ENCODE assay signal across 7 cellular contexts in the genomic region with DNA sequence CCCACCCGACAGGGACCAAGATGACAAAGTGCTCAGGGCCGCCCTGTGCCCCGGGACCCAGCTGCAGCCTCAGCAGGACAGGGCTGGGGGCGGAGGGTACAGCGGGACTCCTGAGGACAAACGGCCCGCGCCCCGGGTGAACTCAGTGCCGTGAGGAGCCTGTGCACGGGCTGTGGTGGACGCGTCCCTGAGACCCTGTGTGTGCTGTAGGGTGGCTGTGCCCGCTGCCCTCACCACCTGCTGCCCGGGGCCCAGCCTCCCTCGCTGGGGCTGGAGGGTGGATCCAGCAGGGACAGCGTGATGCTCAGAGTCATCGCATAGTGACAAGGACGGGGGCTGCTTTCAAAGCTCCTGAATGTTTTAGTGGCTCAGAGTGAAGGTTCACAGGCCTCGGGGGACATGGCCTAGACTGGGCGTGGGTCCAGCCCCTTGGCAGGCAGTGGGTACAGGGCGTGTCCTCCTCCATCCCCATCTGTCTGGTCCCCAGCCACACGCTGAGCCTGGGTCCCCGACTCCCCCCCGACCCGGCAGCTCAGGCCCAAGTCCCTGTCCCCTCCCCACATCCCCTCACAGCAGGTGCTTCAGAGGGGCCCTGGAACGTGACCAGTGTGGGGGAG.
DNase-seq lines count a peak whose midpoint lies in the region; ATAC-seq and TF ChIP-seq lines count a peak whose summit lies in the region.
"Not testable (repeated sequence)": the region's sequence is repeated elsewhere in the genome, so short reads cannot be mapped to it uniquely, and the experiment has no call there.

No MANE protein-coding gene starts in this region.

- not testable (repeated sequence) for H2AFZ ChIP-seq in OCI-LY7 (ENCODE audit: low read length)

- not testable (repeated sequence) for H3K27ac Mint-ChIP-seq in activated CD8-positive, alpha-beta memory T cell treated with anti-CD3 and anti-CD28 coated beads, Interleukin-2, amount 10 ng/mL, durations not matched to agents 7 days and 5 days

- H3K4me2 ChIP-seq in OCI-LY7 (ENCODE audit: low read length): peak overlapping the region; percentile 37

- H3K27ac ChIP-seq in OCI-LY7 (ENCODE audit: low read depth, low read length, poor library complexity, severe bottlenecking): peak overlapping the region; percentile 76
- H3K27ac ChIP-seq in heart left ventricle, lower lobe of right lung: not testable (repeated sequence)
- H3K27ac ChIP-seq in spleen: peak overlapping the region in 7 of 8 donors; percentile 52 to 89 (median 77)

- H3K36me3 ChIP-seq in OCI-LY7 (ENCODE audit: insufficient read depth, low read length); heart left ventricle; lower lobe of right lung; spleen: not testable (repeated sequence)

- H3K4me3 ChIP-seq in GM12865 (ENCODE audit: low read depth, low read length): peak overlapping the region; percentile 54
- not testable (repeated sequence) for H3K4me3 ChIP-seq in OCI-LY7 (ENCODE audit: low read depth, low read length, poor library complexity, severe bottlenecking); heart left ventricle; lower lobe of right lung; spleen

- H3K36me3 Mint-ChIP-seq in activated CD8-positive, alpha-beta memory T cell treated with anti-CD3 and anti-CD28 coated beads, Interleukin-2, amount 10 ng/mL, durations not matched to agents 7 days and 5 days: not testable (repeated sequence)

- ATAC-seq in HG02798 (IDR thresholded peaks at IDR 0.05; ENCODE audit: poor library complexity, unreplicated experiment) (peak; percentile 12), heart left ventricle (peak; percentile 39 to 46 (median 42)), lower lobe of right lung (peak; percentile 39 to 41)
- peak; percentile 16 for ATAC-seq in activated CD8-positive, alpha-beta memory T cell treated with anti-CD3 and anti-CD28 coated beads, Interleukin-2, amount 10 ng/mL, durations not matched to agents 7 days and 5 days

- H4K20me1 ChIP-seq in OCI-LY7 (ENCODE audit: insufficient read depth, low read length): not testable (repeated sequence)

- CTCF ChIA-PET in OCI-LY7 (lab: Charles Lee; ENCODE audit: unreplicated experiment); activated CD8-positive, alpha-beta memory T cell treated with anti-CD3 and anti-CD28 coated beads, Interleukin-2, amount 10 ng/mL, durations not matched to agents 7 days and 5 days (lab: Charles Lee): not testable (repeated sequence)

- 80 to 90% (median 85%) methylated on average over 9 to 17 of the region's 27 CpGs for WGBS in heart left ventricle, 4 donors
- WGBS in spleen, 5 donors: 54 to 76% (median 72%) methylated on average over 3 to 16 of the region's 27 CpGs

- peaks cover 14% of the 10 kb centered on the region for H3K27me3 Mint-ChIP-seq in activated CD8-positive, alpha-beta memory T cell treated with anti-CD3 and anti-CD28 coated beads, Interleukin-2, amount 10 ng/mL, durations not matched to agents 7 days and 5 days

- H3K79me2 ChIP-seq in OCI-LY7 (ENCODE audit: insufficient read depth, low read depth, low read length): peaks cover 24% of the 10 kb centered on the region; the same call in 1 of the 2 replicates

- not testable (repeated sequence) for TF ChIP-seq POLR2A in heart left ventricle (IDR thresholded peaks at IDR 0.05); spleen (IDR thresholded peaks at IDR 0.05)

- peaks cover 0 to 13% (median 0%) of the 10 kb centered on the region in 9 donors for H3K27me3 ChIP-seq in heart left ventricle
- H3K27me3 ChIP-seq in lower lobe of right lung (ENCODE audit: low read depth); spleen (replicated peaks in 1 of 7): not testable (repeated sequence)

- not testable (repeated sequence) for H3K9me3 Mint-ChIP-seq in activated CD8-positive, alpha-beta memory T cell treated with anti-CD3 and anti-CD28 coated beads, Interleukin-2, amount 10 ng/mL, durations not matched to agents 7 days and 5 days (ENCODE audit: low read depth)

- H3K4me1 ChIP-seq in OCI-LY7 (ENCODE audit: insufficient read depth, low read length, poor library complexity, severe bottlenecking) (peaks cover 77% of the 10 kb centered on the region), spleen (peaks cover 0 to 14% (median 0%) of the 10 kb centered on the region in 6 donors)
- H3K4me1 ChIP-seq in heart left ventricle, lower lobe of right lung: not testable (repeated sequence)

- intact Hi-C loops in OCI-LY7 (cut with micrococcal nuclease; ENCODE audit: unreplicated experiment); lower lobe of right lung (cut with DNase I); spleen (cut with DNase I; ENCODE audit: low total_unique reads): not testable (repeated sequence)
- intact Hi-C loops in heart left ventricle (cut with DNase I): loop anchor here in 1 of 10 donors (10.0 kb wide), 1 partner anchor 236 kb away; no protein-coding TSS in a partner anchor

- not testable (repeated sequence) for H3K4me3 Mint-ChIP-seq in activated CD8-positive, alpha-beta memory T cell treated with anti-CD3 and anti-CD28 coated beads, Interleukin-2, amount 10 ng/mL, durations not matched to agents 7 days and 5 days

- H3K9me3 ChIP-seq in OCI-LY7 (ENCODE audit: low read length); heart left ventricle; lower lobe of right lung; spleen: not testable (repeated sequence)

- TF ChIP-seq CTCF in GM12865 (IDR thresholded peaks at IDR 0.05; ENCODE audit: insufficient read depth, low read depth, low read length, missing control alignments); OCI-LY7 (conservative IDR thresholded peaks at IDR 0.05; ENCODE audit: low read length); heart left ventricle (IDR thresholded peaks at IDR 0.05); lower lobe of right lung (IDR thresholded peaks at IDR 0.05); spleen (IDR thresholded peaks at IDR 0.05 in 8 of 11, conservative IDR thresholded peaks at IDR 0.05 in 3 of 11): not testable (repeated sequence)

- POLR2A ChIA-PET in OCI-LY7 (lab: Charles Lee): not testable (repeated sequence)

- H3K9me2 ChIP-seq in OCI-LY7 (ENCODE audit: insufficient read depth, low read length): not testable (repeated sequence)

- not testable (repeated sequence) for DNase-seq in GM12865 (ENCODE audit: low read depth); OCI-LY7 (ENCODE audit: low spot score); lower lobe of right lung
- DNase-seq in activated CD8-positive, alpha-beta memory T cell treated with anti-CD3 and anti-CD28 coated beads, Interleukin-2, amount 10 ng/mL, durations not matched to agents 7 days and 5 days: peak; percentile 42
- DNase-seq in heart left ventricle: peak in 1 of 5 donors; percentile 52
- peak; percentile 82 for DNase-seq in spleen

- BruUV-seq in OCI-LY7 (replicated peaks; lab: Mats Ljungman, UMichigan): not testable (repeated sequence)

- peaks cover 27% of the 10 kb centered on the region for H3K4me1 Mint-ChIP-seq in activated CD8-positive, alpha-beta memory T cell treated with anti-CD3 and anti-CD28 coated beads, Interleukin-2, amount 10 ng/mL, durations not matched to agents 7 days and 5 days
